In the genomic region with DNA sequence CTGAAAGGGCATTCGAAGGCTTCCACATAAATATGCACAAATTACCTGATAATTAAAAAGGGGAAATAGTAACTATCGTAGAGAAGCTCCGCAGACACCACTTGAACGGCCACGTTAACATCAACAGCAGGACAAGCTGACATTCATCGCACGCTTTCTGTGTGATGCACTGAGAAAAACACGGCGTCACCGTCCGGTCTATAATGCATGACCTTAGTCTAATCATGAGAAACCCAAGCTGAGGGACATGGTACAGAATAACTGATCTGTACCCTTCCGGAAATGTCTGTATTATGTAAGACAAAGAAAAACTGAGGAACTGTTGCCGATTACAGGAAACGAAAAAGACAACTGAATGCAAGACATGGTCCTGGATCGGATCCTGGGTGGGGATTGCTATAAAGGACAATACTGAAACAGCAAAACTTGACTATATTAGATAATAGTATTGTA, we compare ENCODE assay signal across 8 cellular contexts. TPM values are rescaled to one million over a fixed set of nuclear protein-coding genes. Genes with fewer than 3 reads are reported as not detected.
DNase-seq lines count a peak whose midpoint lies in the region; ATAC-seq and TF ChIP-seq lines count a peak whose summit lies in the region.

No MANE protein-coding gene starts in this region.

- ATAC-seq in GM18520 (IDR thresholded peaks at IDR 0.05; ENCODE audit: unreplicated experiment) (peak; percentile 4), HG03097 (IDR thresholded peaks at IDR 0.05; ENCODE audit: low FRiP score, unreplicated experiment) (peak; percentile 17), RWPE2 (ENCODE audit: low read depth) (no peak)
- ATAC-seq in activated naive CD4-positive, alpha-beta T cell treated with anti-CD3 and anti-CD28 coated beads, Interleukin-2, amount 50 U/mL, for 72 hours: peak; percentile 27 to 48

- H3K4me1 ChIP-seq in RWPE2 (ENCODE audit: insufficient read depth, poor library complexity, severe bottlenecking): peaks cover 50% of the 10 kb centered on the region

- peaks cover 5 to 13% of the 10 kb centered on the region in 2 donors for H3K36me3 Mint-ChIP-seq in activated naive CD4-positive, alpha-beta T cell treated with anti-CD3 and anti-CD28 coated beads, Interleukin-2, amount 50 U/mL, for 72 hours

- H3K4me3 ChIP-seq in RWPE2 (ENCODE audit: severe bottlenecking) (peak overlapping the region; percentile 25), iPS-18c (ENCODE audit: insufficient read depth, low read depth, low read length) (peak overlapping the region; percentile 47; the same call in 1 of the 2 replicates)

- H3K9me3 ChIP-seq in RWPE2 (ENCODE audit: severe bottlenecking) (no peaks in the 10 kb centered on the region), iPS-18c (ENCODE audit: control insufficient read depth, insufficient read depth, low read length) (peaks cover 3% of the 10 kb centered on the region)

- peaks cover 36% of the 10 kb centered on the region for H3K36me3 ChIP-seq in RWPE2 (ENCODE audit: low read depth)

- TF ChIP-seq CTCF in 22Rv1 (IDR thresholded peaks at IDR 0.05): no peak
- no peak for TF ChIP-seq CTCF in RWPE2 (IDR thresholded peaks at IDR 0.05; ENCODE audit: poor library complexity, severe bottlenecking)

- H3K27ac ChIP-seq in 22Rv1 (peak overlapping the region; percentile 84), RWPE2 (ENCODE audit: poor library complexity, severe bottlenecking) (peak overlapping the region; percentile 99)

- DNase-seq in RWPE2 (ENCODE audit: low spot score): no peak
- DNase-seq in activated naive CD4-positive, alpha-beta T cell treated with anti-CD3 and anti-CD28 coated beads, Interleukin-2, amount 50 U/mL, for 72 hours (ENCODE audit: low spot score in 2 of 2): peak; percentile 54 to 65
- peak; percentile 41 to 51 for DNase-seq in stimulated activated CD4-positive, alpha-beta T cell treated with anti-CD3 and anti-CD28 coated beads, Interleukin-2, amount 100 ng/mL, for 24 hours
- no peak for DNase-seq in retina

- peak overlapping the region; percentile 89 to 97 for H3K27ac Mint-ChIP-seq in activated naive CD4-positive, alpha-beta T cell treated with anti-CD3 and anti-CD28 coated beads, Interleukin-2, amount 50 U/mL, for 72 hours

- H3K9me3 Mint-ChIP-seq in activated naive CD4-positive, alpha-beta T cell treated with anti-CD3 and anti-CD28 coated beads, Interleukin-2, amount 50 U/mL, for 72 hours: no peaks in the 10 kb centered on the region

- H3K27me3 ChIP-seq in RWPE2 (ENCODE audit: insufficient read depth, poor library complexity, severe bottlenecking): no peaks in the 10 kb centered on the region

RNA-seq across cellular contexts. Expression of gene RANGAP1, which starts 0.7 kb away (rescaled TPM):
- 100 to 1,000 TPM; 137 to 142 TPM for total RNA-seq in activated naive CD4-positive, alpha-beta T cell treated with anti-CD3 and anti-CD28 coated beads, Interleukin-2, amount 50 U/mL, for 72 hours

RNA-seq across cellular contexts. Expression of gene ZC3H7B, which starts 14.7 kb away (rescaled TPM):
- total RNA-seq in activated naive CD4-positive, alpha-beta T cell treated with anti-CD3 and anti-CD28 coated beads, Interleukin-2, amount 50 U/mL, for 72 hours: 10 to 100 TPM; 19.4 to 48.7 TPM

RNA-seq across cellular contexts. Expression of gene CHADL, which starts 45.9 kb away (rescaled TPM):
- under 1 TPM; 0.20 to 0.29 TPM for total RNA-seq in activated naive CD4-positive, alpha-beta T cell treated with anti-CD3 and anti-CD28 coated beads, Interleukin-2, amount 50 U/mL, for 72 hours

Comparison
In these comparisons a context has a peak if more than half of its experiments do, and no peak if none do; other contexts are left out.
1. DNase-seq: peak in activated naive CD4-positive, alpha-beta T cell treated with anti-CD3 and anti-CD28 coated beads, Interleukin-2, amount 50 U/mL, for 72 hours (2 of 2) and stimulated activated CD4-positive, alpha-beta T cell treated with anti-CD3 and anti-CD28 coated beads, Interleukin-2, amount 100 ng/mL, for 24 hours (2 of 2); none in RWPE2 (single experiment) and retina (single experiment).